Comparison of ENCODE assay signal across 8 cellular contexts in genomic region chr12:89706551-89707348, GRCh38. TPM values are rescaled to one million over a fixed set of nuclear protein-coding genes. Genes with fewer than 3 reads are reported as not detected.
A peak's percentile ranks its signal among the peaks of the same experiment; 100 is the strongest.
DNase-seq lines count a peak whose midpoint lies in the region; TF ChIP-seq lines count a peak whose summit lies in the region.

No MANE protein-coding gene starts in this region.

- TF ChIP-seq CTCF in fibroblast of lung (conservative IDR thresholded peaks at IDR 0.05 in 1 of 2, IDR thresholded peaks at IDR 0.05 in 1 of 2; ENCODE audit: low read depth in 1 of 2, low read length in 2 of 2) (no peak), parathyroid adenoma (IDR thresholded peaks at IDR 0.05) (no peak)

- peaks cover 20% of the 10 kb centered on the region for H3K4me1 ChIP-seq in BLaER1
- no peaks in the 10 kb centered on the region for H3K4me1 ChIP-seq in fibroblast of lung (ENCODE audit: control insufficient read depth, extremely low read depth, insufficient read depth, low read length)
- H3K4me1 ChIP-seq in parathyroid adenoma: peaks cover 2% of the 10 kb centered on the region

- peaks cover 67% of the 10 kb centered on the region for H3K79me2 ChIP-seq in fibroblast of lung (ENCODE audit: control insufficient read depth, insufficient read depth, low read length)
- peaks cover 17% of the 10 kb centered on the region for H3K79me2 ChIP-seq in parathyroid adenoma

- peaks cover 13% of the 10 kb centered on the region for H3K27me3 ChIP-seq in BLaER1
- H3K27me3 ChIP-seq in fibroblast of lung (ENCODE audit: control insufficient read depth, insufficient read depth, low read length): no peaks in the 10 kb centered on the region
- no peaks in the 10 kb centered on the region for H3K27me3 ChIP-seq in parathyroid adenoma (ENCODE audit: control insufficient read depth, insufficient read depth, low read length)

- H2AFZ ChIP-seq in fibroblast of lung (ENCODE audit: low read length) (no peak overlapping the region), parathyroid adenoma (peak overlapping the region; percentile 78)

- H3K27ac ChIP-seq in BLaER1 (no peak overlapping the region), fibroblast of lung (ENCODE audit: insufficient read depth, low read length) (peak overlapping the region; percentile 98), parathyroid adenoma (peak overlapping the region; percentile 11)

- H3K4me2 ChIP-seq in BLaER1: peak overlapping the region; percentile 97
- H3K4me2 ChIP-seq in fibroblast of lung (ENCODE audit: extremely low read depth, insufficient read depth, low read length): peak overlapping the region; percentile 86
- peak overlapping the region; percentile 71 for H3K4me2 ChIP-seq in parathyroid adenoma (ENCODE audit: low read length)

- peak overlapping the region; percentile 93; the same call in 1 of the 2 replicates for H3K9ac ChIP-seq in BLaER1
- peak overlapping the region; percentile 96 for H3K9ac ChIP-seq in fibroblast of lung (ENCODE audit: insufficient read depth, low read length)
- H3K9ac ChIP-seq in parathyroid adenoma: no peak overlapping the region

- H3K4me3 ChIP-seq in BLaER1 (peak overlapping the region; percentile 93), fibroblast of lung (replicated peaks in 1 of 4; ENCODE audit: control extremely low read depth in 1 of 4, insufficient read depth in 1 of 4, low read depth in 3 of 4, low read length in 4 of 4) (peak overlapping the region; percentile 79 to 88 (median 84)), parathyroid adenoma (ENCODE audit: low read depth, low read length) (peak overlapping the region; percentile 68)

- peaks cover 67% of the 10 kb centered on the region for H4K20me1 ChIP-seq in BLaER1
- peaks cover 2% of the 10 kb centered on the region for H4K20me1 ChIP-seq in fibroblast of lung (ENCODE audit: control insufficient read depth, extremely low read depth, insufficient read depth, low read length)

- H3K36me3 ChIP-seq in BLaER1 (no peaks in the 10 kb centered on the region), fibroblast of lung (ENCODE audit: control insufficient read depth, insufficient read depth, low read length) (no peaks in the 10 kb centered on the region), parathyroid adenoma (ENCODE audit: control insufficient read depth, insufficient read depth, low read length) (no peaks in the 10 kb centered on the region)

- no peaks in the 10 kb centered on the region for H3K9me3 ChIP-seq in BLaER1
- H3K9me3 ChIP-seq in fibroblast of lung (ENCODE audit: control insufficient read depth, insufficient read depth, low read depth, low read length): no peaks in the 10 kb centered on the region
- no peaks in the 10 kb centered on the region for H3K9me3 ChIP-seq in parathyroid adenoma (ENCODE audit: control insufficient read depth, low read length)

- DNase-seq in HCEC 1CT: peak; percentile 30
- peak; percentile 46 for DNase-seq in SW480 (ENCODE audit: low spot score)
- DNase-seq in fibroblast of lung (ENCODE audit: low read depth in 2 of 2): peak; percentile 26 to 45
- DNase-seq in NCI-H1048 (lab: John Stamatoyannopoulos, UW): no peak
- no peak for DNase-seq in SIG-M5 (lab: John Stamatoyannopoulos, UW)
- no peak for DNase-seq in cortex of kidney (lab: John Stamatoyannopoulos, UW)

RNA-seq across cellular contexts. Expression of gene ATP2B1, which starts 1.9 kb away (rescaled TPM):
- 101 and 141 TPM in 2 replicates for total RNA-seq in fibroblast of lung
- 43.0 and 64.3 TPM in 2 replicates for polyA plus RNA-seq in fibroblast of lung
- polyA plus RNA-seq in fibroblast of lung (2012): 39.8 and 57.0 TPM in 2 replicates
- 7.4 and 17.9 TPM in 2 replicates for polyA minus RNA-seq in fibroblast of lung (ENCODE audit: low replicate concordance)

Comparison
In these comparisons a context has a peak if more than half of its experiments do, and no peak if none do; other contexts are left out.
1. DNase-seq: peak in HCEC 1CT (single experiment), SW480 (single experiment) and fibroblast of lung (2 of 2); none in NCI-H1048 (single experiment), SIG-M5 (single experiment) and cortex of kidney (single experiment).
2. Peak in every context shown above with its lines, with median percentiles within 50 percentile points of each other: H3K4me2 ChIP-seq and H3K4me3 ChIP-seq.